In the genomic region with DNA sequence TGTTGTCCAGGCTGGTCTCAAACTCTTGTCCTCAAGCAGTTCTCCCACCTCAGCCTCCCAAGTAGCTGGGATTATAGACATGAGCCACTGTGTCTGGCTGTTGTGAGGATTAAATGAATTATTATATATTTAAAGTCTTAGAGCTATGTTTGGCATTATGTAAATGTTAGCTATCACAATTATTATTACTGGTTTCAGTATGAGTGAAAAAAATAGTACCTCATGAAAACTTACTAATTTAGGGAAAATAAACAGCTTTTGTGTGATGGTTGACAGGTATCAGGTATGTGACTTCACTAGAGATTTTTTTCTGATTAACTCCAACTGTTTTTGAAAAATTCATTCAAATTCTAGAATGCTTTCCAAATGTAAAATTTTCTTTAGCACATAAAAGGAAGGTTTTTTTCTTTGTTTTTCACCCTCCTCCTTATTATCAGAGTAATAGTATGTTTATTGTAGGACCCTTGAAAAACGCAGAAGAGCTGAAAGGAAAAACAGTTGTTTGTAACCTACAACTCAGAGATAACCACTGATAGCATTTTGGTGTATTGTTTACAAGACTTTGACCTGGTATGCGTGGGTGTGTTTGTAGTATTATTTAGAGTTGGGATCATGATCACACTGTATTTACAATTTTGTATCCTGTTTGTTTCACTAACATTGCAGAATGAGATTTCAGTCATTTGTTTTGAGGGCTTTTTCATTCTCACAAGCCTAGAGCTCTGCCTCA, we compare ENCODE assay signal across 2 cellular contexts.
TF ChIP-seq lines count a peak whose summit lies in the region.

No MANE protein-coding gene starts in this region.

TF ChIP-seq in GM23338, 12 proteins besides CTCF, POLR2A, EP300 and RAD21 (continued from another document):
- TF ChIP-seq, protein P1, sequence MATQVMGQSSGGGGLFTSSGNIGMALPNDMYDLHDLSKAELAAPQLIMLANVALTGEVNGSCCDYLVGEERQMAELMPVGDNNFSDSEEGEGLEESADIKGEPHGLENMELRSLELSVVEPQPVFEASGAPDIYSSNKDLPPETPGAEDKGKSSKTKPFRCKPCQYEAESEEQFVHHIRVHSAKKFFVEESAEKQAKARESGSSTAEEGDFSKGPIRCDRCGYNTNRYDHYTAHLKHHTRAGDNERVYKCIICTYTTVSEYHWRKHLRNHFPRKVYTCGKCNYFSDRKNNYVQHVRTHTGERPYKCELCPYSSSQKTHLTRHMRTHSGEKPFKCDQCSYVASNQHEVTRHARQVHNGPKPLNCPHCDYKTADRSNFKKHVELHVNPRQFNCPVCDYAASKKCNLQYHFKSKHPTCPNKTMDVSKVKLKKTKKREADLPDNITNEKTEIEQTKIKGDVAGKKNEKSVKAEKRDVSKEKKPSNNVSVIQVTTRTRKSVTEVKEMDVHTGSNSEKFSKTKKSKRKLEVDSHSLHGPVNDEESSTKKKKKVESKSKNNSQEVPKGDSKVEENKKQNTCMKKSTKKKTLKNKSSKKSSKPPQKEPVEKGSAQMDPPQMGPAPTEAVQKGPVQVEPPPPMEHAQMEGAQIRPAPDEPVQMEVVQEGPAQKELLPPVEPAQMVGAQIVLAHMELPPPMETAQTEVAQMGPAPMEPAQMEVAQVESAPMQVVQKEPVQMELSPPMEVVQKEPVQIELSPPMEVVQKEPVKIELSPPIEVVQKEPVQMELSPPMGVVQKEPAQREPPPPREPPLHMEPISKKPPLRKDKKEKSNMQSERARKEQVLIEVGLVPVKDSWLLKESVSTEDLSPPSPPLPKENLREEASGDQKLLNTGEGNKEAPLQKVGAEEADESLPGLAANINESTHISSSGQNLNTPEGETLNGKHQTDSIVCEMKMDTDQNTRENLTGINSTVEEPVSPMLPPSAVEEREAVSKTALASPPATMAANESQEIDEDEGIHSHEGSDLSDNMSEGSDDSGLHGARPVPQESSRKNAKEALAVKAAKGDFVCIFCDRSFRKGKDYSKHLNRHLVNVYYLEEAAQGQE (IDR thresholded peaks at IDR 0.05; ENCODE audit: unreplicated experiment), result no peak
- TF ChIP-seq CREB1 (CRISPR knock-in tag; IDR thresholded peaks at IDR 0.05; ENCODE audit: low read depth) (no peak), JUNB (IDR thresholded peaks at IDR 0.05; ENCODE audit: unreplicated experiment) (no peak)
TF ChIP-seq in GM23338: peak in this region for 0.

TF ChIP-seq in WTC11, 78 proteins besides CTCF, POLR2A, EP300 and RAD21:
- TF ChIP-seq, protein P2, sequence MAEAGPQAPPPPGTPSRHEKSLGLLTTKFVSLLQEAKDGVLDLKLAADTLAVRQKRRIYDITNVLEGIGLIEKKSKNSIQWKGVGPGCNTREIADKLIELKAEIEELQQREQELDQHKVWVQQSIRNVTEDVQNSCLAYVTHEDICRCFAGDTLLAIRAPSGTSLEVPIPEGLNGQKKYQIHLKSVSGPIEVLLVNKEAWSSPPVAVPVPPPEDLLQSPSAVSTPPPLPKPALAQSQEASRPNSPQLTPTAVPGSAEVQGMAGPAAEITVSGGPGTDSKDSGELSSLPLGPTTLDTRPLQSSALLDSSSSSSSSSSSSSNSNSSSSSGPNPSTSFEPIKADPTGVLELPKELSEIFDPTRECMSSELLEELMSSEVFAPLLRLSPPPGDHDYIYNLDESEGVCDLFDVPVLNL (CRISPR knock-in tag; IDR thresholded peaks at IDR 0.05; ENCODE audit: borderline replicate concordance, low read depth), result no peak
- no peak for TF ChIP-seq ZBTB21 (CRISPR knock-in tag; IDR thresholded peaks at IDR 0.05; ENCODE audit: borderline replicate concordance)
- TF ChIP-seq, protein P3, sequence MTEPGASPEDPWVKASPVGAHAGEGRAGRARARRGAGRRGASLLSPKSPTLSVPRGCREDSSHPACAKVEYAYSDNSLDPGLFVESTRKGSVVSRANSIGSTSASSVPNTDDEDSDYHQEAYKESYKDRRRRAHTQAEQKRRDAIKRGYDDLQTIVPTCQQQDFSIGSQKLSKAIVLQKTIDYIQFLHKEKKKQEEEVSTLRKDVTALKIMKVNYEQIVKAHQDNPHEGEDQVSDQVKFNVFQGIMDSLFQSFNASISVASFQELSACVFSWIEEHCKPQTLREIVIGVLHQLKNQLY (CRISPR knock-in tag; IDR thresholded peaks at IDR 0.05), result no peak
- TF ChIP-seq, protein P4, sequence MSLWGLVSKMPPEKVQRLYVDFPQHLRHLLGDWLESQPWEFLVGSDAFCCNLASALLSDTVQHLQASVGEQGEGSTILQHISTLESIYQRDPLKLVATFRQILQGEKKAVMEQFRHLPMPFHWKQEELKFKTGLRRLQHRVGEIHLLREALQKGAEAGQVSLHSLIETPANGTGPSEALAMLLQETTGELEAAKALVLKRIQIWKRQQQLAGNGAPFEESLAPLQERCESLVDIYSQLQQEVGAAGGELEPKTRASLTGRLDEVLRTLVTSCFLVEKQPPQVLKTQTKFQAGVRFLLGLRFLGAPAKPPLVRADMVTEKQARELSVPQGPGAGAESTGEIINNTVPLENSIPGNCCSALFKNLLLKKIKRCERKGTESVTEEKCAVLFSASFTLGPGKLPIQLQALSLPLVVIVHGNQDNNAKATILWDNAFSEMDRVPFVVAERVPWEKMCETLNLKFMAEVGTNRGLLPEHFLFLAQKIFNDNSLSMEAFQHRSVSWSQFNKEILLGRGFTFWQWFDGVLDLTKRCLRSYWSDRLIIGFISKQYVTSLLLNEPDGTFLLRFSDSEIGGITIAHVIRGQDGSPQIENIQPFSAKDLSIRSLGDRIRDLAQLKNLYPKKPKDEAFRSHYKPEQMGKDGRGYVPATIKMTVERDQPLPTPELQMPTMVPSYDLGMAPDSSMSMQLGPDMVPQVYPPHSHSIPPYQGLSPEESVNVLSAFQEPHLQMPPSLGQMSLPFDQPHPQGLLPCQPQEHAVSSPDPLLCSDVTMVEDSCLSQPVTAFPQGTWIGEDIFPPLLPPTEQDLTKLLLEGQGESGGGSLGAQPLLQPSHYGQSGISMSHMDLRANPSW (CRISPR knock-in tag; conservative IDR thresholded peaks at IDR 0.05; ENCODE audit: low read depth), result no peak
- no peak for TF ChIP-seq ZNF671 (CRISPR knock-in tag; IDR thresholded peaks at IDR 0.05)
- TF ChIP-seq, protein P5, sequence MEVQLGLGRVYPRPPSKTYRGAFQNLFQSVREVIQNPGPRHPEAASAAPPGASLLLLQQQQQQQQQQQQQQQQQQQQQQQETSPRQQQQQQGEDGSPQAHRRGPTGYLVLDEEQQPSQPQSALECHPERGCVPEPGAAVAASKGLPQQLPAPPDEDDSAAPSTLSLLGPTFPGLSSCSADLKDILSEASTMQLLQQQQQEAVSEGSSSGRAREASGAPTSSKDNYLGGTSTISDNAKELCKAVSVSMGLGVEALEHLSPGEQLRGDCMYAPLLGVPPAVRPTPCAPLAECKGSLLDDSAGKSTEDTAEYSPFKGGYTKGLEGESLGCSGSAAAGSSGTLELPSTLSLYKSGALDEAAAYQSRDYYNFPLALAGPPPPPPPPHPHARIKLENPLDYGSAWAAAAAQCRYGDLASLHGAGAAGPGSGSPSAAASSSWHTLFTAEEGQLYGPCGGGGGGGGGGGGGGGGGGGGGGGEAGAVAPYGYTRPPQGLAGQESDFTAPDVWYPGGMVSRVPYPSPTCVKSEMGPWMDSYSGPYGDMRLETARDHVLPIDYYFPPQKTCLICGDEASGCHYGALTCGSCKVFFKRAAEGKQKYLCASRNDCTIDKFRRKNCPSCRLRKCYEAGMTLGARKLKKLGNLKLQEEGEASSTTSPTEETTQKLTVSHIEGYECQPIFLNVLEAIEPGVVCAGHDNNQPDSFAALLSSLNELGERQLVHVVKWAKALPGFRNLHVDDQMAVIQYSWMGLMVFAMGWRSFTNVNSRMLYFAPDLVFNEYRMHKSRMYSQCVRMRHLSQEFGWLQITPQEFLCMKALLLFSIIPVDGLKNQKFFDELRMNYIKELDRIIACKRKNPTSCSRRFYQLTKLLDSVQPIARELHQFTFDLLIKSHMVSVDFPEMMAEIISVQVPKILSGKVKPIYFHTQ (CRISPR knock-in tag; IDR thresholded peaks at IDR 0.05), result no peak
- no peak for TF ChIP-seq ATF1 (CRISPR knock-in tag; IDR thresholded peaks at IDR 0.05)
- no peak for TF ChIP-seq NFYB (CRISPR knock-in tag; conservative IDR thresholded peaks at IDR 0.05; ENCODE audit: low read depth)
- TF ChIP-seq, protein P6, sequence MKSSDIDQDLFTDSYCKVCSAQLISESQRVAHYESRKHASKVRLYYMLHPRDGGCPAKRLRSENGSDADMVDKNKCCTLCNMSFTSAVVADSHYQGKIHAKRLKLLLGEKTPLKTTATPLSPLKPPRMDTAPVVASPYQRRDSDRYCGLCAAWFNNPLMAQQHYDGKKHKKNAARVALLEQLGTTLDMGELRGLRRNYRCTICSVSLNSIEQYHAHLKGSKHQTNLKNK (CRISPR knock-in tag; IDR thresholded peaks at IDR 0.05), result no peak
- no peak for TF ChIP-seq TCF7 (CRISPR knock-in tag; IDR thresholded peaks at IDR 0.05; ENCODE audit: low read depth)
- no peak for TF ChIP-seq ZNF121 (CRISPR knock-in tag; IDR thresholded peaks at IDR 0.05)
- TF ChIP-seq MYBL2 (CRISPR knock-in tag; IDR thresholded peaks at IDR 0.05), result no peak
- TF ChIP-seq, protein P7, sequence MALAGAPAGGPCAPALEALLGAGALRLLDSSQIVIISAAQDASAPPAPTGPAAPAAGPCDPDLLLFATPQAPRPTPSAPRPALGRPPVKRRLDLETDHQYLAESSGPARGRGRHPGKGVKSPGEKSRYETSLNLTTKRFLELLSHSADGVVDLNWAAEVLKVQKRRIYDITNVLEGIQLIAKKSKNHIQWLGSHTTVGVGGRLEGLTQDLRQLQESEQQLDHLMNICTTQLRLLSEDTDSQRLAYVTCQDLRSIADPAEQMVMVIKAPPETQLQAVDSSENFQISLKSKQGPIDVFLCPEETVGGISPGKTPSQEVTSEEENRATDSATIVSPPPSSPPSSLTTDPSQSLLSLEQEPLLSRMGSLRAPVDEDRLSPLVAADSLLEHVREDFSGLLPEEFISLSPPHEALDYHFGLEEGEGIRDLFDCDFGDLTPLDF (CRISPR knock-in tag; IDR thresholded peaks at IDR 0.05), result no peak
- TF ChIP-seq, protein P8, sequence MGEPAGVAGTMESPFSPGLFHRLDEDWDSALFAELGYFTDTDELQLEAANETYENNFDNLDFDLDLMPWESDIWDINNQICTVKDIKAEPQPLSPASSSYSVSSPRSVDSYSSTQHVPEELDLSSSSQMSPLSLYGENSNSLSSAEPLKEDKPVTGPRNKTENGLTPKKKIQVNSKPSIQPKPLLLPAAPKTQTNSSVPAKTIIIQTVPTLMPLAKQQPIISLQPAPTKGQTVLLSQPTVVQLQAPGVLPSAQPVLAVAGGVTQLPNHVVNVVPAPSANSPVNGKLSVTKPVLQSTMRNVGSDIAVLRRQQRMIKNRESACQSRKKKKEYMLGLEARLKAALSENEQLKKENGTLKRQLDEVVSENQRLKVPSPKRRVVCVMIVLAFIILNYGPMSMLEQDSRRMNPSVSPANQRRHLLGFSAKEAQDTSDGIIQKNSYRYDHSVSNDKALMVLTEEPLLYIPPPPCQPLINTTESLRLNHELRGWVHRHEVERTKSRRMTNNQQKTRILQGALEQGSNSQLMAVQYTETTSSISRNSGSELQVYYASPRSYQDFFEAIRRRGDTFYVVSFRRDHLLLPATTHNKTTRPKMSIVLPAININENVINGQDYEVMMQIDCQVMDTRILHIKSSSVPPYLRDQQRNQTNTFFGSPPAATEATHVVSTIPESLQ (CRISPR knock-in tag; IDR thresholded peaks at IDR 0.05), result no peak
- no peak for TF ChIP-seq ZNF232 (CRISPR knock-in tag; IDR thresholded peaks at IDR 0.05)
TF ChIP-seq in WTC11: peak in this region for 0.
